Comparison of ENCODE assay signal across 9 cellular contexts in genomic region chr6:114342826-114343781, GRCh38. TPM values are rescaled to one million over a fixed set of nuclear protein-coding genes. Genes with fewer than 3 reads are reported as not detected.
DNase-seq lines count a peak whose midpoint lies in the region; ATAC-seq and TF ChIP-seq lines count a peak whose summit lies in the region.
"Had no signal": no experiment of that assay in that cellular context is flagged by ENCODE, and none has a peak within 500 bp of the region (broad histone marks: within the 10 kb centered on the region; RNA-seq: fewer than 3 reads in every experiment).

Gene HS3ST5 (minus strand): TSS chr6:114343023. CDS start chr6:114062845, 280,178 bp downstream.

- peak within 1 kb of the TSS; percentile 86 for H3K4me3 ChIP-seq in HEK293 (ENCODE audit: low read depth, low read length)
- peak within 1 kb of the TSS; percentile 55; the same call in 1 of the 2 replicates for H3K4me3 ChIP-seq in PC-9
- peak within 1 kb of the TSS; percentile 45 to 91 (median 80) for H3K4me3 ChIP-seq in dorsolateral prefrontal cortex
- peak within 1 kb of the TSS; percentile 9 to 48 (median 28) for H3K4me3 ChIP-seq in right lobe of liver
- H3K4me3 ChIP-seq in suprapubic skin: peak within 1 kb of the TSS; percentile 58

- no peaks in the 10 kb centered on the region for H3K4me1 Mint-ChIP-seq in natural killer cell

- TF ChIP-seq CTCF in HEK293 (tag by site-specific recombination; IDR thresholded peaks at IDR 0.05) (peak; percentile 74), PC-9 (conservative IDR thresholded peaks at IDR 0.05) (no peak; the same call in none of the 2 replicates), dorsolateral prefrontal cortex (IDR thresholded peaks at IDR 0.05 in 54 of 56, conservative IDR thresholded peaks at IDR 0.05 in 2 of 56; ENCODE audit: low read depth in 1 of 56, partially characterized antibody in 56 of 56) (peak in 52 of 56 donors; percentile 19 to 69 (median 50)), right lobe of liver (IDR thresholded peaks at IDR 0.05) (peak in 1 of 4 donors; percentile 11), suprapubic skin (IDR thresholded peaks at IDR 0.05) (no peak), natural killer cell (IDR thresholded peaks at IDR 0.05) (no peak)

- H4K20me1 ChIP-seq in PC-9 (ENCODE audit: insufficient read depth): no peaks in the 10 kb centered on the region

- H3K27ac Mint-ChIP-seq in natural killer cell: no peak within 1 kb of the TSS
- H3K27ac Mint-ChIP-seq: T-helper 1 cell treated with Interleukin-12 subunit alpha and Interleukin-12 subunit beta and Interleukin-4 antibody, amounts not matched to agents 30 μg/mL and 1 μg/mL, for 36 hours had no signal

- WGBS in right lobe of liver (ENCODE audit: insufficient coverage, low coverage, low lambda C conversion rate, missing lambda C conversion rate): 1% methylated on average over 24 of the region's 73 CpGs
- under 1% methylated on average over 38 of the region's 73 CpGs for WGBS in suprapubic skin

- H3K27me3 Mint-ChIP-seq in natural killer cell (ENCODE audit: low read depth in 2 of 2): peaks cover 8 to 11% of the 10 kb centered on the region in 2 donors

- H3K36me3 Mint-ChIP-seq in natural killer cell: peaks cover 6% of the 10 kb centered on the region

- intact Hi-C loops in PC-9 (cut with micrococcal nuclease; ENCODE audit: unreplicated experiment): loop anchor here (5.0 kb wide), 1 partner anchor 404 kb away; no protein-coding TSS in a partner anchor
- intact Hi-C loops in dorsolateral prefrontal cortex (cut with DNase I): loop anchor here (5.0 to 10.0 kb wide), 6 partner anchors 66 to 351 kb away; no protein-coding TSS in a partner anchor
- intact Hi-C loops in right lobe of liver (cut with DNase I): no loop called here
- intact Hi-C loops in natural killer cell (cut with micrococcal nuclease): no loop called here

- no peak within 1 kb of the TSS for H3K4me3 Mint-ChIP-seq in natural killer cell
- H3K4me3 Mint-ChIP-seq: T-helper 1 cell treated with Interleukin-12 subunit alpha and Interleukin-12 subunit beta and Interleukin-4 antibody, amounts not matched to agents 30 μg/mL and 1 μg/mL, for 36 hours had no signal

- H3K4me2 ChIP-seq in PC-9: peak within 1 kb of the TSS; percentile 77

- H3K27ac ChIP-seq in HEK293 (ENCODE audit: extremely low read depth, low read depth, low read length) (peak within 1 kb of the TSS; percentile 61; the same call in 1 of the 2 replicates), PC-9 (no peak within 1 kb of the TSS), dorsolateral prefrontal cortex (peak within 1 kb of the TSS; percentile 36 to 97 (median 91)), right lobe of liver (no peak within 1 kb of the TSS), suprapubic skin (no peak within 1 kb of the TSS)

- H2AFZ ChIP-seq in PC-9: peak within 1 kb of the TSS; percentile 75

- in situ Hi-C loops in Caki2 (cut with HindIII; ENCODE audit: low pct_unique_long_range_greater_than_20kb, low sequenced_read_pairs): no loop called here

- no peaks in the 10 kb centered on the region for H3K36me3 ChIP-seq in HEK293 (ENCODE audit: control insufficient read depth in 2 of 2, insufficient read depth in 1 of 2, low read length in 2 of 2)
- no peaks in the 10 kb centered on the region for H3K36me3 ChIP-seq in PC-9 (ENCODE audit: low read depth)
- no peaks in the 10 kb centered on the region for H3K36me3 ChIP-seq in right lobe of liver
- H3K36me3 ChIP-seq in suprapubic skin: no peaks in the 10 kb centered on the region

- H3K4me1 ChIP-seq in HEK293 (ENCODE audit: control insufficient read depth, insufficient read depth, low read length): peaks cover 13% of the 10 kb centered on the region
- H3K4me1 ChIP-seq in PC-9 (replicated peaks; ENCODE audit: insufficient read depth): no peaks in the 10 kb centered on the region
- peaks cover 0 to 11% (median 2%) of the 10 kb centered on the region in 4 donors for H3K4me1 ChIP-seq in right lobe of liver
- peaks cover 25% of the 10 kb centered on the region for H3K4me1 ChIP-seq in suprapubic skin

- DNase-seq in Caki2 (ENCODE audit: low read depth) (peak; percentile 50), PC-9 (peak in 1 of 2 experiments; percentile 63), dorsolateral prefrontal cortex (peak; percentile 14 to 79 (median 71)), right lobe of liver (peak; percentile 23 to 52 (median 38)), suprapubic skin (ENCODE audit: low spot score in 2 of 2) (peak in 1 of 2 donors; percentile 51), natural killer cell (no peak)

- no peak for TF ChIP-seq EP300 in suprapubic skin (IDR thresholded peaks at IDR 0.05)

- no peaks in the 10 kb centered on the region for H3F3A ChIP-seq in PC-9 (ENCODE audit: insufficient read depth, low read depth)

- ATAC-seq in right lobe of liver: peak; percentile 35 to 43 (median 43)
- ATAC-seq in natural killer cell: no peak
- ATAC-seq in GM21723 (IDR thresholded peaks at IDR 0.05; ENCODE audit: unreplicated experiment): no peak

- no peak for TF ChIP-seq POLR2A in right lobe of liver (IDR thresholded peaks at IDR 0.05)
- TF ChIP-seq POLR2A in suprapubic skin (IDR thresholded peaks at IDR 0.05): no peak

- H3K9me3 ChIP-seq in HEK293 (ENCODE audit: control insufficient read depth, insufficient read depth, low read depth, low read length): no peaks in the 10 kb centered on the region
- no peaks in the 10 kb centered on the region for H3K9me3 ChIP-seq in PC-9 (ENCODE audit: insufficient read depth, low read depth)
- H3K9me3 ChIP-seq in right lobe of liver: no peaks in the 10 kb centered on the region
- no peaks in the 10 kb centered on the region for H3K9me3 ChIP-seq in suprapubic skin

- no TSS peak for BruUV-seq in PC-9 (replicated peaks; lab: Mats Ljungman, UMichigan)

- no peaks in the 10 kb centered on the region for H3K9me2 ChIP-seq in PC-9 (ENCODE audit: insufficient read depth)

- H3K79me2 ChIP-seq in PC-9 (ENCODE audit: low read depth): no peaks in the 10 kb centered on the region

- H3K9me3 Mint-ChIP-seq in natural killer cell: no peaks in the 10 kb centered on the region
- H3K9me3 Mint-ChIP-seq: T-helper 1 cell treated with Interleukin-12 subunit alpha and Interleukin-12 subunit beta and Interleukin-4 antibody, amounts not matched to agents 30 μg/mL and 1 μg/mL, for 36 hours had no signal

- H3K27me3 ChIP-seq in PC-9 (ENCODE audit: insufficient read depth, low read depth) (peaks cover 31% of the 10 kb centered on the region), dorsolateral prefrontal cortex (no peaks in the 10 kb centered on the region), right lobe of liver (peaks cover 4 to 16% of the 10 kb centered on the region in 2 donors), suprapubic skin (peaks cover 47% of the 10 kb centered on the region)

- CTCF ChIA-PET in HEK293 (lab: Yijun Ruan, JAX) (interaction anchor here (0.5 to 1.8 kb wide), 16 partner anchors 10 to 681 kb away, joined by 3 to 9 read pairs (median 3); no protein-coding TSS in a partner anchor), PC-9 (lab: Charles Lee) (no interaction called here)

- POLR2A ChIA-PET in HEK293 (lab: Yijun Ruan, JAX): interaction anchor here (0.7 to 1.3 kb wide), 3 partner anchors 10 to 109 kb away, joined by 3 read pairs; no protein-coding TSS in a partner anchor
- POLR2A ChIA-PET in PC-9 (lab: Charles Lee; ENCODE audit: unreplicated experiment): no interaction called here

TF ChIP-seq in HEK293, 187 proteins besides CTCF, POLR2A, EP300 and RAD21 (continues in another document):
- TF ChIP-seq ZNF398 (tag by site-specific recombination; IDR thresholded peaks at IDR 0.05): peak; percentile 26; the same call in 1 of the 2 replicates
- TF ChIP-seq KLF9 (tag by site-specific recombination; IDR thresholded peaks at IDR 0.05; ENCODE audit: low read depth): 0 out of 2 replicates have a peak, but pooled peaks have one; percentile 19
- TF ChIP-seq ZBTB6 (tag by site-specific recombination; IDR thresholded peaks at IDR 0.05): 0 out of 2 replicates have a peak, but pooled peaks have one; percentile 14
- TF ChIP-seq ZSCAN23 (tag by site-specific recombination; IDR thresholded peaks at IDR 0.05): no peak
- TF ChIP-seq SP2 (tag by site-specific recombination; IDR thresholded peaks at IDR 0.05): peak; percentile 44

RNA-seq across cellular contexts. Expression of gene HS3ST5, which starts in this region (rescaled TPM):
- total RNA-seq in Caki2 (2014; rRNA removed; shearing (Covaris generic); ENCODE audit: low replicate concordance): not detected in 2 replicates
- total RNA-seq in PC-9 (2021) (0.09 and 0.30 TPM in 2 replicates), dorsolateral prefrontal cortex (10 to 100 TPM in 17 of 120 experiments, 1 to 10 TPM in 103; 3.0 to 17.2 (median 7.8) TPM), right lobe of liver (not detected), suprapubic skin (not detected), natural killer cell (not detected)

Comparison
In these comparisons a context has a peak if more than half of its experiments do, and no peak if none do; other contexts are left out.
1. Peak in DNase-seq in Caki2; RNA of the gene not detected or under 1 TPM.
2. Peak in DNase-seq, ATAC-seq and H3K4me3 ChIP-seq in right lobe of liver; RNA of the gene not detected or under 1 TPM.
3. H3K27ac ChIP-seq: peak in HEK293 (single experiment) and dorsolateral prefrontal cortex (59 of 59); none in PC-9 (single experiment), right lobe of liver (0 of 3) and suprapubic skin (single experiment).
4. H3K4me3 ChIP-seq: peak in every context shown above with its lines; median percentile 86 in HEK293; 80 in dorsolateral prefrontal cortex; 58 in suprapubic skin; 55 in PC-9; 28 in right lobe of liver.
5. CTCF ChIP-seq: peak in HEK293 (single experiment) and dorsolateral prefrontal cortex (52 of 56); none in PC-9 (single experiment), suprapubic skin (0 of 2) and natural killer cell (single experiment).
6. intact Hi-C loops: an anchor here in PC-9 (5.0 kb wide) and dorsolateral prefrontal cortex (5.0 to 10.0 kb wide); none called in right lobe of liver and natural killer cell.